Comparison of ENCODE assay signal across 7 cellular contexts in the genomic region with DNA sequence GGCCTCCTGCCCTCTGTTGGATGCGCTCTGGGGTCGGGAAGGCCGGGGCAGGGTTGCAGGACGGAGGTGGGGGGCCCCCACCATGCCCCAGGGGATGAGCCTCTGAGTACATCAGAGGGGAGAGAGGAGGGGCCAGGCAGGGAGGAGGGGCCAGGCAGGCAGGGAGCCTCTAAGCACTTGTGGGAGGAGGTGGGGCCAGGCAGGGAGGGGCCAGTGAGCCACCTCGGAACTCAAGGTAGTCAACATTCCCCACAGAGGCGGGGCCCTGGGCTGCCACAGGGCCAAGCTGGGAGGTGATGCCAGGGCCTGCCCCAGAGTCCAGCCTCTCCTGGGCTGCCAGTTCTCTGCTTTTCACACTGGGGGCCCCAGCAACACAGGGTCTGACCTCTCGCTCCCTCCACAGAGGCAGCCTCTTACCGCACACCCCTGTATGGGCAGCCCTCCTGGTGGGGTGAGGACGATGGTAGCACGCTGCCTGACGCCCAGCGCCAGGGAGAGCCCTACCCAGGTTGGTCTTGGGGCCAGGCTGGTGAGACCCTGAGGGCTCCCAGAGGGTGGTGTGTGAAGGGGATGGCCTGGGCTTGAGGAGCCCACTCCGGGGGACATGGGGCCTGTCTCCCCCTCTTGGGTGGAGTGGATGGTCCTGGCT. TPM values are rescaled to one million over a fixed set of nuclear protein-coding genes. Genes with fewer than 3 reads are reported as not detected.
DNase-seq lines count a peak whose midpoint lies in the region; ATAC-seq, FAIRE-seq and TF ChIP-seq lines count a peak whose summit lies in the region.

No MANE protein-coding gene starts in this region.

- ATAC-seq in HG02759 (IDR thresholded peaks at IDR 0.05; ENCODE audit: unreplicated experiment), result no peak

- no peaks in the 10 kb centered on the region for H3K27me3 ChIP-seq in neural progenitor cell

- no peak overlapping the region for H3K4me2 ChIP-seq in neural progenitor cell

- no peaks in the 10 kb centered on the region for H3K79me2 ChIP-seq in neural progenitor cell (ENCODE audit: low read depth)

- DNase-seq in GM12891 (ENCODE audit: insufficient read length, low spot score) (peak; percentile 74), NCI-H1092 treated with DMSO at 0.1 percent for 48 hours (lab: John Stamatoyannopoulos, UW) (peak; percentile 14), astrocyte of the hippocampus (ENCODE audit: low read depth, low spot score) (peak; percentile 50), neural progenitor cell (ENCODE audit: low spot score) (peak; percentile 67), GM20000 (ENCODE audit: low spot score) (no peak)
- DNase-seq in stimulated activated CD4-positive, alpha-beta T cell treated with anti-CD3 and anti-CD28 coated beads, Interleukin-4, amount 100 ng/mL, for 24 hours, result no peak

- H3K9me3 Mint-ChIP-seq in neural progenitor cell, result no peaks in the 10 kb centered on the region

- FAIRE-seq in GM12891 (lab: Jason Lieb, UNC), result no peak

- no peaks in the 10 kb centered on the region for H3K36me3 Mint-ChIP-seq in neural progenitor cell

- no peaks in the 10 kb centered on the region for H3K27me3 Mint-ChIP-seq in neural progenitor cell (ENCODE audit: insufficient read depth, low read depth)

- TF ChIP-seq CTCF in neural progenitor cell (IDR thresholded peaks at IDR 0.05), result no peak
- no peak for TF ChIP-seq CTCF in GM20000 (IDR thresholded peaks at IDR 0.05; ENCODE audit: extremely low read depth, missing control alignments)

- H4K20me1 ChIP-seq in neural progenitor cell (ENCODE audit: low read depth), result peaks cover 10% of the 10 kb centered on the region

- no peak overlapping the region for H3K4me3 Mint-ChIP-seq in neural progenitor cell

- no peaks in the 10 kb centered on the region for H3K36me3 ChIP-seq in neural progenitor cell

- H3K27ac Mint-ChIP-seq in neural progenitor cell, result no peak overlapping the region

- no peak overlapping the region for H2AFZ ChIP-seq in neural progenitor cell (replicated peaks)

- TF ChIP-seq POLR2A in GM12891 (IDR thresholded peaks at IDR 0.05; ENCODE audit: low read depth, low read length), result no peak

- H3K4me1 ChIP-seq in neural progenitor cell, result peaks cover 3% of the 10 kb centered on the region

- no peak overlapping the region for H3K4me3 ChIP-seq in neural progenitor cell

- H3K9me3 ChIP-seq in neural progenitor cell (ENCODE audit: low read depth), result no peaks in the 10 kb centered on the region

- H3K27ac ChIP-seq in neural progenitor cell, result no peak overlapping the region

- no peak overlapping the region for H3K9ac ChIP-seq in neural progenitor cell

- H3K4me1 Mint-ChIP-seq in neural progenitor cell, result peaks cover 3% of the 10 kb centered on the region

- H3F3A ChIP-seq in neural progenitor cell (ENCODE audit: low read depth), result no peaks in the 10 kb centered on the region

TF ChIP-seq in GM12891, 5 proteins besides CTCF, POLR2A, EP300 and RAD21:
- no peak for TF ChIP-seq PAX5 (IDR thresholded peaks at IDR 0.05; ENCODE audit: insufficient read depth, low read length, severe bottlenecking)
- no peak for TF ChIP-seq TAF1 (IDR thresholded peaks at IDR 0.05; ENCODE audit: low read depth, low read length)
- no peak for TF ChIP-seq SPI1 (IDR thresholded peaks at IDR 0.05; ENCODE audit: low read depth, low read length)

RNA-seq across cellular contexts. Expression of gene CEP170B, which starts 17.4 kb away (rescaled TPM):
- polyA plus RNA-seq in GM12891 (2012; ENCODE audit: low read depth, missing spikeins), result 0.06 TPM
- 3.0 and 13.7 TPM in 2 replicates for total RNA-seq in neural progenitor cell (ENCODE audit: low replicate concordance)

RNA-seq across cellular contexts. Expression of gene PLD4, which starts 42.2 kb away (rescaled TPM):
- polyA plus RNA-seq in GM12891 (2012; ENCODE audit: low read depth, missing spikeins), result 22.8 TPM
- not detected in 2 replicates for total RNA-seq in neural progenitor cell (ENCODE audit: low replicate concordance)

Comparison
In these comparisons a context has a peak if more than half of its experiments do, and no peak if none do; other contexts are left out.
1. DNase-seq: peak in GM12891 (single experiment), NCI-H1092 treated with DMSO at 0.1 percent for 48 hours (single experiment), astrocyte of the hippocampus (single experiment) and neural progenitor cell (single experiment); none in GM20000 (single experiment) and stimulated activated CD4-positive, alpha-beta T cell treated with anti-CD3 and anti-CD28 coated beads, Interleukin-4, amount 100 ng/mL, for 24 hours (single experiment).